Comparison of ENCODE assay signal across 18 cellular contexts in the genomic region with DNA sequence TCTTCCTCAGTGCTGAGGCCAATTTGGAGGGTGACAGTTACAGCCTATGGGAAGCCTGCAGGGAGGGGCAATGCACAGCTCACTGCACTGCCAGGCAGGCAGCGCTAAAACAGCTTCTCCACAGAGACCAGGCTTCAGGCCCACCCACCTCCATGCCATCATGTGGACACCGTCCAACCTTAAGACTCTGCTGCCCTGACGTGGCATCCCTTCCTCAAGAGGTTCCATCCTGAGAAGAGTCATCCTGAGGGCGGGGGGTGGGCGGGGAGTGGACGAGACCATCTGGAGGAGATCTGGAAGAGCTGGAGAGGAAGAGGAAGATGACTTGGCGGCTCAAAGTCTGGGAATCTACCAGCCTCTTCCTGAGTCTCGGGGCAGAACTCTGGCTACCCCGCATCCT. TPM values are rescaled to one million over a fixed set of nuclear protein-coding genes. Genes with fewer than 3 reads are reported as not detected.
DNase-seq lines count a peak whose midpoint lies in the region; ATAC-seq and TF ChIP-seq lines count a peak whose summit lies in the region.
"Had no signal": no experiment of that assay in that cellular context is flagged by ENCODE, and none has a peak within 500 bp of the region (broad histone marks: within the 10 kb centered on the region; RNA-seq: fewer than 3 reads in every experiment).

No MANE protein-coding gene starts in this region.

- H3K4me1 ChIP-seq in fibroblast of lung (ENCODE audit: control insufficient read depth, extremely low read depth, insufficient read depth, low read length) = no peaks in the 10 kb centered on the region
- H3K4me1 ChIP-seq: uterus had no signal

- no peaks in the 10 kb centered on the region for H4K20me1 ChIP-seq in fibroblast of lung (ENCODE audit: control insufficient read depth, extremely low read depth, insufficient read depth, low read length)

- TF ChIP-seq CTCF in fibroblast of lung (conservative IDR thresholded peaks at IDR 0.05 in 1 of 2, IDR thresholded peaks at IDR 0.05 in 1 of 2; ENCODE audit: low read depth in 1 of 2, low read length in 2 of 2) = no peak

- no peak overlapping the region for H3K9ac ChIP-seq in fibroblast of lung (ENCODE audit: insufficient read depth, low read length)

- no peak overlapping the region for H2AFZ ChIP-seq in fibroblast of lung (ENCODE audit: low read length)

- ATAC-seq in HG02798 (IDR thresholded peaks at IDR 0.05; ENCODE audit: poor library complexity, unreplicated experiment) = no peak
- ATAC-seq: activated T-cell treated with anti-CD3 and anti-CD28 coated beads, Interleukin-2, amount 50 U/mL, for 72 hours; GM12878 had no signal

- no peak overlapping the region for H3K4me3 ChIP-seq in fibroblast of lung (replicated peaks in 1 of 4; ENCODE audit: control extremely low read depth in 1 of 4, insufficient read depth in 1 of 4, low read depth in 3 of 4, low read length in 4 of 4)
- H3K4me3 ChIP-seq: esophagus muscularis mucosa, GM12878, uterus had no signal

- H3K27ac ChIP-seq in fibroblast of lung (ENCODE audit: insufficient read depth, low read length) = no peak overlapping the region
- H3K27ac ChIP-seq: uterus had no signal

- no peaks in the 10 kb centered on the region for H3K9me3 ChIP-seq in fibroblast of lung (ENCODE audit: control insufficient read depth, insufficient read depth, low read depth, low read length)
- H3K9me3 ChIP-seq: esophagus muscularis mucosa, uterus had no signal

- no peak overlapping the region for H3K4me2 ChIP-seq in fibroblast of lung (ENCODE audit: extremely low read depth, insufficient read depth, low read length)

- H3K36me3 ChIP-seq in fibroblast of lung (ENCODE audit: control insufficient read depth, insufficient read depth, low read length) = no peaks in the 10 kb centered on the region
- H3K36me3 ChIP-seq: esophagus muscularis mucosa, uterus had no signal

- DNase-seq in EH (ENCODE audit: low read depth) (peak; percentile 80), M059J (ENCODE audit: low read depth) (peak; percentile 49), fibroblast of lung (ENCODE audit: low read depth in 2 of 2) (peak; percentile 21 to 80), pulmonary artery endothelial cell (ENCODE audit: low read depth, low spot score) (peak; percentile 89), OCI-M1 (lab: John Stamatoyannopoulos, UW) (no peak), hepatic stellate cell (ENCODE audit: low spot score) (no peak), GOT3 (lab: John Stamatoyannopoulos, UW) (no peak)
- DNase-seq: activated CD4-positive, alpha-beta T cell treated with anti-CD3 and anti-CD28 coated beads, Interleukin-2, amount 50 U/mL, for 48 hours; activated T-cell treated with anti-CD3 and anti-CD28 coated beads, Interleukin-2, amount 50 U/mL, for 72 hours; cortex of kidney; NCI-H1930; nucleus accumbens; uterus had no signal

- no peaks in the 10 kb centered on the region for H3K79me2 ChIP-seq in fibroblast of lung (ENCODE audit: control insufficient read depth, insufficient read depth, low read length)

- no peaks in the 10 kb centered on the region for H3K27me3 ChIP-seq in fibroblast of lung (ENCODE audit: control insufficient read depth, insufficient read depth, low read length)
- H3K27me3 ChIP-seq: uterus had no signal

RNA-seq across cellular contexts. Expression of a gene that starts 8.4 kb away (rescaled TPM):
- 0.10 and 1.2 TPM in 2 replicates for total RNA-seq in M059J (2014; rRNA removed; shearing (Covaris generic))
- 20.8 and 36.2 TPM in 2 replicates for total RNA-seq in fibroblast of lung
- 8.9 and 15.0 TPM in 2 replicates for polyA plus RNA-seq in fibroblast of lung
- 19.2 and 34.5 TPM in 2 replicates for polyA plus RNA-seq in fibroblast of lung (2012)
- polyA minus RNA-seq in fibroblast of lung (ENCODE audit: low replicate concordance) = 27.3 and 35.7 TPM in 2 replicates
- 439 and 664 TPM in 2 replicates for total RNA-seq in pulmonary artery endothelial cell
- total RNA-seq: activated T-cell treated with anti-CD3 and anti-CD28 coated beads, Interleukin-2, amount 50 U/mL, for 72 hours; GM12878; mesothelial cell of epicardium had no signal
- polyA plus RNA-seq: GM12878 had no signal

RNA-seq across cellular contexts. Expression of a gene that starts 11.0 kb away (rescaled TPM):
- total RNA-seq in M059J (2014; rRNA removed; shearing (Covaris generic)) = not detected in 2 replicates
- under 0.01 TPM in 1 of 2 replicates, not detected in the other for total RNA-seq in fibroblast of lung
- 0.17 TPM in 1 of 2 replicates, not detected in the other for polyA plus RNA-seq in fibroblast of lung
- polyA plus RNA-seq in fibroblast of lung (2012) = 0.06 TPM in 1 of 2 replicates, not detected in the other
- polyA minus RNA-seq in fibroblast of lung (ENCODE audit: low replicate concordance) = not detected in 2 replicates
- 0.07 and 0.20 TPM in 2 replicates for total RNA-seq in pulmonary artery endothelial cell
- total RNA-seq: activated T-cell treated with anti-CD3 and anti-CD28 coated beads, Interleukin-2, amount 50 U/mL, for 72 hours; esophagus muscularis mucosa; GM12878 had no signal
- polyA plus RNA-seq: CD14-positive monocyte, GM12878 had no signal

RNA-seq across cellular contexts. Expression of a gene that starts 50.4 kb away (rescaled TPM):
- total RNA-seq in M059J (2014; rRNA removed; shearing (Covaris generic)) = 0.10 TPM in 1 of 2 replicates, not detected in the other
- 0.17 and 0.26 TPM in 2 replicates for total RNA-seq in fibroblast of lung
- polyA plus RNA-seq in fibroblast of lung = 0.06 and 0.07 TPM in 2 replicates
- 0.05 and 0.06 TPM in 2 replicates for polyA plus RNA-seq in fibroblast of lung (2012)
- 0.26 TPM in 1 of 2 replicates, not detected in the other for polyA minus RNA-seq in fibroblast of lung (ENCODE audit: low replicate concordance)
- 0.18 and 0.53 TPM in 2 replicates for total RNA-seq in pulmonary artery endothelial cell
- total RNA-seq: GM12878 had no signal
- polyA plus RNA-seq: GM12878 had no signal

RNA-seq across cellular contexts. Expression of a gene that starts 52.6 kb away (rescaled TPM):
- total RNA-seq in M059J (2014; rRNA removed; shearing (Covaris generic)) = 2.7 and 3.1 TPM in 2 replicates
- 11.3 and 12.4 TPM in 2 replicates for total RNA-seq in fibroblast of lung
- 13.0 and 13.6 TPM in 2 replicates for polyA plus RNA-seq in fibroblast of lung
- polyA plus RNA-seq in fibroblast of lung (2012) = 10.5 and 10.6 TPM in 2 replicates
- polyA minus RNA-seq in fibroblast of lung (ENCODE audit: low replicate concordance) = 14.5 and 30.9 TPM in 2 replicates
- 20.5 and 23.6 TPM in 2 replicates for total RNA-seq in pulmonary artery endothelial cell

Comparison
In these comparisons a context has a peak if more than half of its experiments do, and no peak if none do; other contexts are left out.
1. DNase-seq: peak in EH (single experiment), M059J (single experiment), fibroblast of lung (2 of 2) and pulmonary artery endothelial cell (single experiment); none in OCI-M1 (single experiment), hepatic stellate cell (single experiment) and GOT3 (single experiment).
2. RNA of a gene that starts 8.4 kb away (total RNA-seq): 439 to 664 TPM in pulmonary artery endothelial cell; 20.8 to 36.2 TPM in fibroblast of lung and 0.10 to 1.2 TPM in M059J; every median in the first group is over 10 times any median in the second.